ENCODE assay signal across 1 cellular context in the genomic region with DNA sequence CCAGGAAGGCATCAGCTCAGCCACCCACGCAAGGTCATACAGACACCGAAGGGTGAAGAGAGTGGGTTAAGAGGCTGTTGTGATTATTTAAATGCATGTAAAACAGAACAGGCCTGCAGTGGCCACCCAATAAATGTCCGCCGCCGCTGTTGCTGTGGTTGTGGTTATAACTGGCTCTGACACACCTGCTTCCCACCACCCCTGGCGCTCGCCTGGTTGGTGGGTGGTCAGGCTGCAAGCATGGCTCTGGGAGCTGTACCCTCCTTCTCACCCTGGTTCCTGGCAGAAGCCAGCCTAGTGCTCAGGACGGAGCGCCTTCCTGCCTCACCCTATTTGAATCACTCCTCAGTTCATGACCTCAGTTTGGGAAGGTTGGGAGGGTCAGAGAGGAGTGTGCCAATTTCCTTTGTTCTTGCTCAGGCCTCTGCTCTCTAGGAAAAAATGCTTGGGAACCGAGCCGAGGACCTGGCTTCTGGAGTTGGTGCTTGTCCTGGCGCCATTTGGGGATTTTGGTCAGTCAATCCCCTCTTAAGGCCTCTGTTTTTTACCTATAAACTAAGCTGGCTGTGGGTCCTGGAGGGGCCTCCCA.
TF ChIP-seq lines count a peak whose summit lies in the region.

No MANE protein-coding gene starts in this region.

TF ChIP-seq in HEK293, 187 proteins besides CTCF, POLR2A, EP300 and RAD21 (continued from another document):
- TF ChIP-seq, protein P1, sequence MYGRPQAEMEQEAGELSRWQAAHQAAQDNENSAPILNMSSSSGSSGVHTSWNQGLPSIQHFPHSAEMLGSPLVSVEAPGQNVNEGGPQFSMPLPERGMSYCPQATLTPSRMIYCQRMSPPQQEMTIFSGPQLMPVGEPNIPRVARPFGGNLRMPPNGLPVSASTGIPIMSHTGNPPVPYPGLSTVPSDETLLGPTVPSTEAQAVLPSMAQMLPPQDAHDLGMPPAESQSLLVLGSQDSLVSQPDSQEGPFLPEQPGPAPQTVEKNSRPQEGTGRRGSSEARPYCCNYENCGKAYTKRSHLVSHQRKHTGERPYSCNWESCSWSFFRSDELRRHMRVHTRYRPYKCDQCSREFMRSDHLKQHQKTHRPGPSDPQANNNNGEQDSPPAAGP (tag by site-specific recombination; IDR thresholded peaks at IDR 0.05): 0 out of 2 replicates have a peak, but pooled peaks have one; percentile 33
